18 cellular contexts compared by ENCODE assay signal in the genomic region with DNA sequence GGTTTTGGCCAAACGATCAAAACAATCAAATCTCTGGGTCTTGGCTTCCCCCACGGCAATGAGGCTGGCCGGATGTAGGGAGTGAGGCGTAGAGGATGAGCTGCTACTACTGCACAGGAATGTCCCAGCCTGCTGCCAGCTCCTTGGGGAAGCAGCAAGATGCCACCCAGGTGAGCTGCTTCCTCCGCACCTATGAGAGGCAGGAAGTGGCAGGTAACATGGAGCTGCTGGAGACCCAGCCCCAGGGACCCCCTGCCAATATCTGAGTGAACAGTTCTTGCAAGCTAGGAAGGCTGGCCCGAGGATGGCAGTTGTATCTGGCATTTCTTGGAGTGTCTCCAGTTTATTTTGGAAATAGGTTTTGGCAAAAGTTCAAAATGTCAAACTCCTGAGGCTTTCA.
"Had no signal": no experiment of that assay in that cellular context is flagged by ENCODE, and none has a peak within 500 bp of the region (broad histone marks: within the 10 kb centered on the region; RNA-seq: fewer than 3 reads in every experiment).

No MANE protein-coding gene starts in this region.

- DNase-seq: effector CD8-positive, alpha-beta T cell; endodermal cell; foreskin keratinocyte; heart left ventricle; kidney; natural killer cell; stimulated activated CD4-positive, alpha-beta T cell treated with anti-CD3 and anti-CD28 coated beads, Interleukin-12 subunit alpha, Interleukin-12 subunit beta, amount 100 ng/mL, for 4 hours; stimulated activated CD4-positive, alpha-beta T cell treated with anti-CD3 and anti-CD28 coated beads, Interleukin-1b, Interleukin-23, amount 100 ng/mL, for 48 hours; stimulated activated CD4-positive, alpha-beta T cell treated with anti-CD3 and anti-CD28 coated beads, Interleukin-4, amount 100 ng/mL, for 1 hour; stimulated activated CD8-positive, alpha-beta memory T cell treated with anti-CD3 and anti-CD28 coated beads, Interleukin-4, amount 100 ng/mL, for 48 hours; stimulated activated naive CD4-positive, alpha-beta T cell; stimulated activated naive CD8-positive, alpha-beta T cell treated with anti-CD3 and anti-CD28 coated beads, Interleukin-15, amount 100 ng/mL, for 72 hours; transverse colon; upper lobe of right lung; uterus had no signal

- H3K36me3 Mint-ChIP-seq: memory B cell, natural killer cell had no signal

- H3K27ac Mint-ChIP-seq: dendritic cell treated with granulocyte-macrophage colony-stimulating factor and Interleukin-4, amounts not matched to agents 40 ng/mL and 50 ng/mL, for 4 days; endodermal cell; memory B cell; natural killer cell had no signal

- FAIRE-seq: endothelial cell of umbilical vein, kidney had no signal

- H3K4me1 Mint-ChIP-seq: endodermal cell; natural killer cell; stimulated activated naive CD8-positive, alpha-beta T cell treated with anti-CD3 and anti-CD28 coated beads, Interleukin-15, amount 100 ng/mL, for 72 hours had no signal

- H3K27me3 Mint-ChIP-seq: dendritic cell treated with granulocyte-macrophage colony-stimulating factor and Interleukin-4, amounts not matched to agents 40 ng/mL and 50 ng/mL, for 4 days; memory B cell; stimulated activated naive CD8-positive, alpha-beta T cell treated with anti-CD3 and anti-CD28 coated beads, Interleukin-15, amount 100 ng/mL, for 72 hours had no signal

- H3K9me3 Mint-ChIP-seq: dendritic cell treated with granulocyte-macrophage colony-stimulating factor and Interleukin-4, amounts not matched to agents 40 ng/mL and 50 ng/mL, for 4 days; endodermal cell; memory B cell; natural killer cell; stimulated activated naive CD8-positive, alpha-beta T cell treated with anti-CD3 and anti-CD28 coated beads, Interleukin-15, amount 100 ng/mL, for 72 hours had no signal

- H3K4me3 Mint-ChIP-seq: dendritic cell treated with granulocyte-macrophage colony-stimulating factor and Interleukin-4, amounts not matched to agents 40 ng/mL and 50 ng/mL, for 4 days; endodermal cell; memory B cell; natural killer cell; stimulated activated naive CD8-positive, alpha-beta T cell treated with anti-CD3 and anti-CD28 coated beads, Interleukin-15, amount 100 ng/mL, for 72 hours had no signal
